Comparison of ENCODE assay signal across 8 cellular contexts in genomic region chr10:74825371-74826141, GRCh38. TPM values are rescaled to one million over a fixed set of nuclear protein-coding genes. Genes with fewer than 3 reads are reported as not detected.
DNase-seq lines count a peak whose midpoint lies in the region; ATAC-seq and TF ChIP-seq lines count a peak whose summit lies in the region.

No MANE protein-coding gene starts in this region.

- H3K9me3 Mint-ChIP-seq in activated naive CD8-positive, alpha-beta T cell treated with anti-CD3 and anti-CD28 coated beads, Interleukin-2, amount 50 U/mL, for 24 hours = peaks cover 5% of the 10 kb centered on the region

- DNase-seq in DND-41 (peak; percentile 72), HCEC 1CT (peak; percentile 24), OCI-M1 (lab: John Stamatoyannopoulos, UW) (peak; percentile 71), right atrium auricular region (ENCODE audit: low spot score) (no peak), retinal pigment epithelial cell (ENCODE audit: low read depth) (no peak)
- DNase-seq in activated naive CD8-positive, alpha-beta T cell treated with anti-CD3 and anti-CD28 coated beads, Interleukin-2, amount 50 U/mL, for 24 hours = no peak

- H3K4me1 ChIP-seq in DND-41 (ENCODE audit: insufficient read depth, low read length) (peaks cover 25% of the 10 kb centered on the region), right atrium auricular region (peaks cover 0 to 40% of the 10 kb centered on the region in 2 donors)

- H3K27me3 Mint-ChIP-seq in activated naive CD8-positive, alpha-beta T cell treated with anti-CD3 and anti-CD28 coated beads, Interleukin-2, amount 50 U/mL, for 24 hours = no peaks in the 10 kb centered on the region

- TF ChIP-seq CTCF in DND-41 (IDR thresholded peaks at IDR 0.05; ENCODE audit: borderline replicate concordance, extremely low read depth, low read length, poor library complexity, severe bottlenecking) (no peak), right atrium auricular region (IDR thresholded peaks at IDR 0.05) (peak in 1 of 2 donors; percentile 13), retinal pigment epithelial cell (conservative IDR thresholded peaks at IDR 0.05; ENCODE audit: low read depth, low read length) (no peak)

- peak overlapping the region; percentile 88 for H2AFZ ChIP-seq in DND-41 (ENCODE audit: low read depth, low read length)

- peaks cover 7% of the 10 kb centered on the region for H4K20me1 ChIP-seq in DND-41 (ENCODE audit: insufficient read depth, low read length)

- no peaks in the 10 kb centered on the region for H3K36me3 Mint-ChIP-seq in activated naive CD8-positive, alpha-beta T cell treated with anti-CD3 and anti-CD28 coated beads, Interleukin-2, amount 50 U/mL, for 24 hours (ENCODE audit: low read depth)

- H3K4me3 ChIP-seq in DND-41 (ENCODE audit: low read depth in 1 of 2, low read length in 2 of 2) (peak overlapping the region; percentile 75 to 87), right atrium auricular region (peak overlapping the region; percentile 81 to 94), retinal pigment epithelial cell (ENCODE audit: low read length) (peak overlapping the region; percentile 77)

- H3K4me3 Mint-ChIP-seq in activated naive CD8-positive, alpha-beta T cell treated with anti-CD3 and anti-CD28 coated beads, Interleukin-2, amount 50 U/mL, for 24 hours = peak overlapping the region; percentile 93

- peak overlapping the region; percentile 89 for H3K4me2 ChIP-seq in DND-41 (ENCODE audit: insufficient read depth, low read length)

- peaks cover 52% of the 10 kb centered on the region for H3K4me1 Mint-ChIP-seq in activated naive CD8-positive, alpha-beta T cell treated with anti-CD3 and anti-CD28 coated beads, Interleukin-2, amount 50 U/mL, for 24 hours

- peak overlapping the region; percentile 93 for H3K27ac Mint-ChIP-seq in activated naive CD8-positive, alpha-beta T cell treated with anti-CD3 and anti-CD28 coated beads, Interleukin-2, amount 50 U/mL, for 24 hours

- H3K79me2 ChIP-seq in DND-41 (ENCODE audit: insufficient read depth, low read length) = peaks cover 28% of the 10 kb centered on the region

- H3K27ac ChIP-seq in DND-41 (ENCODE audit: low read length) = peak overlapping the region; percentile 84
- H3K27ac ChIP-seq in right atrium auricular region = peak overlapping the region; percentile 94 to 97

- ATAC-seq in DND-41 (ENCODE audit: insufficient read depth, low read depth) = peak; percentile 12
- no peak for ATAC-seq in activated naive CD8-positive, alpha-beta T cell treated with anti-CD3 and anti-CD28 coated beads, Interleukin-2, amount 50 U/mL, for 24 hours
- no peak for ATAC-seq in HG02870 (IDR thresholded peaks at IDR 0.05; ENCODE audit: unreplicated experiment)
- ATAC-seq in HG02973 (IDR thresholded peaks at IDR 0.05; ENCODE audit: unreplicated experiment) = no peak

- H3K27me3 ChIP-seq in DND-41 (ENCODE audit: insufficient read depth, low read length, poor library complexity) = no peaks in the 10 kb centered on the region
- H3K27me3 ChIP-seq in right atrium auricular region = no peaks in the 10 kb centered on the region

- H3K36me3 ChIP-seq in DND-41 (ENCODE audit: insufficient read depth, low read length) = no peaks in the 10 kb centered on the region
- H3K36me3 ChIP-seq in right atrium auricular region = no peaks in the 10 kb centered on the region

- H3K9ac ChIP-seq in DND-41 (ENCODE audit: low read depth, low read length) = peak overlapping the region; percentile 89

- H3K9me3 ChIP-seq in DND-41 (ENCODE audit: insufficient read depth, low read length, severe bottlenecking) (no peaks in the 10 kb centered on the region), right atrium auricular region (no peaks in the 10 kb centered on the region)

RNA-seq across cellular contexts. Expression of gene KAT6B, which starts 0.8 kb away (rescaled TPM):
- total RNA-seq in right atrium auricular region = 10 to 100 TPM; 42.7 to 43.5 TPM

Comparison
In these comparisons a context has a peak if more than half of its experiments do, and no peak if none do; other contexts are left out.
1. DNase-seq: peak in DND-41 (single experiment), HCEC 1CT (single experiment) and OCI-M1 (single experiment); none in activated naive CD8-positive, alpha-beta T cell treated with anti-CD3 and anti-CD28 coated beads, Interleukin-2, amount 50 U/mL, for 24 hours (single experiment), right atrium auricular region (single experiment) and retinal pigment epithelial cell (single experiment).
2. Peak in every context shown above with its lines, with median percentiles within 50 percentile points of each other: H3K4me3 ChIP-seq.